8 cellular contexts compared by ENCODE assay signal in the genomic region with DNA sequence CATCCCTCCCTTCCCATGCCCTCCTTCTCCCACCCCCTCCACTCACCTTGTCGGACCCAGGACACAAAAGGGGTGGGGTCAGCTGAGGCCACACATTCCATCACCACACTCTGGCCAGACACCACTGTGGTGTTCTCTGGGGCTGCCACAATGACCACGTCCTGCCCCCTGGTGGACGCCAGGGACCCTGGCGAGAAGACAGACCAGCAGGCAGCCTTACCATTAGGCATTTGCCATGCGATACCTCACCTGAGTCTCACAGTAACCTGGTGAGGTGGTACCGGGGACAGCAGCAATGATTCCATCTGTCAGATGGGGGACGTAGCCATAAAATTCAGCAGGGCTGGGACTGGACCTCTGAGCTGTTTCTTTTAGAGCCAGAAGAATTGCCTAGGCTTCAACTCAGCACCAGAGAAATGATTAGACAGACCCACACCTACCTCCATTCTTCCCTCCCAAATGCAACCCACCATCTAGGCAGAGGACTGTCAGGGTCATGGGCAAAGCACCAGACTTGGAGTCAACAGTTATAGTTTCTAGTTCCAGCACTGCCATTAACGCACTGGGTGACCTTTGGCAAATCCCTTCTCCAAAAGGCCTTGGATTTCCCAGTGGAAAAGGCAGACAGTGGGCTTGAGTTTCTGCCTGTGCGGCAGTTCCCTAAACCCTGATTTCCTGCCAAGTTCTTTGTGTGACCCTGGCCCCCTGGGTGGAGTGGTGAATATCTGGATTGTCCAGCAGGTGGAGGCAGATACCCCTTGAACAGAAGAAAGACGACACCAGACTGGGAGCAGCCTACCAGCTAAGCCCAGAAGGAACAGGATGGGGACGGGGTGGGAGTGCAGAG. TPM values are rescaled to one million over a fixed set of nuclear protein-coding genes. Genes with fewer than 3 reads are reported as not detected.
A peak's percentile ranks its signal among the peaks of the same experiment; 100 is the strongest.
DNase-seq lines count a peak whose midpoint lies in the region; ATAC-seq and TF ChIP-seq lines count a peak whose summit lies in the region.

No MANE protein-coding gene starts in this region.

- peaks cover 18% of the 10 kb centered on the region for H3K27me3 ChIP-seq in CD4-positive, CD25-positive, alpha-beta regulatory T cell (ENCODE audit: control insufficient read depth, insufficient read depth, low read length)
- peaks cover 0 to 32% of the 10 kb centered on the region in 2 donors for H3K27me3 ChIP-seq in tibial artery

- H3K36me3 Mint-ChIP-seq in CD4-positive, CD25-positive, alpha-beta regulatory T cell, result no peaks in the 10 kb centered on the region

- no peaks in the 10 kb centered on the region for H3K9me3 ChIP-seq in CD4-positive, CD25-positive, alpha-beta regulatory T cell (ENCODE audit: control insufficient read depth in 2 of 2, low read length in 2 of 2)
- no peaks in the 10 kb centered on the region for H3K9me3 ChIP-seq in tibial artery

- intact Hi-C loops in tibial artery (cut with DNase I; ENCODE audit: low total_unique reads), result no loop called here

- H3K27ac ChIP-seq in CD4-positive, CD25-positive, alpha-beta regulatory T cell (ENCODE audit: insufficient read depth, low read length, poor library complexity, severe bottlenecking), result no peak overlapping the region
- no peak overlapping the region for H3K27ac ChIP-seq in tibial artery

- no peak overlapping the region for H3K4me3 ChIP-seq in CD4-positive, CD25-positive, alpha-beta regulatory T cell (ENCODE audit: low read depth, low read length)
- H3K4me3 ChIP-seq in tibial artery, result no peak overlapping the region

- no peak overlapping the region for H3K4me3 Mint-ChIP-seq in CD4-positive, CD25-positive, alpha-beta regulatory T cell

- H3K27me3 Mint-ChIP-seq in CD4-positive, CD25-positive, alpha-beta regulatory T cell, result peaks cover 36% of the 10 kb centered on the region

- peaks cover 0 to 12% (median 1%) of the 10 kb centered on the region in 4 donors for H3K4me1 Mint-ChIP-seq in CD4-positive, CD25-positive, alpha-beta regulatory T cell

- no peaks in the 10 kb centered on the region for H3K36me3 ChIP-seq in CD4-positive, CD25-positive, alpha-beta regulatory T cell (ENCODE audit: control insufficient read depth, insufficient read depth, low read length)
- H3K36me3 ChIP-seq in tibial artery, result no peaks in the 10 kb centered on the region

- peak; percentile 32 to 60 for ATAC-seq in CD4-positive, CD25-positive, alpha-beta regulatory T cell (ENCODE audit: low read depth in 2 of 2)
- ATAC-seq in HG02798 (IDR thresholded peaks at IDR 0.05; ENCODE audit: poor library complexity, unreplicated experiment) (peak; percentile 41), HG03571 (IDR thresholded peaks at IDR 0.05; ENCODE audit: unreplicated experiment) (no peak)

- TF ChIP-seq CTCF in tibial artery (IDR thresholded peaks at IDR 0.05), result peak; percentile 37 to 41

- H3K9me3 Mint-ChIP-seq in CD4-positive, CD25-positive, alpha-beta regulatory T cell, result no peaks in the 10 kb centered on the region

- H3K27ac Mint-ChIP-seq in CD4-positive, CD25-positive, alpha-beta regulatory T cell, result no peak overlapping the region

- H3K4me1 ChIP-seq in CD4-positive, CD25-positive, alpha-beta regulatory T cell (ENCODE audit: control insufficient read depth, insufficient read depth, low read length, poor library complexity, severe bottlenecking), result no peaks in the 10 kb centered on the region
- H3K4me1 ChIP-seq in tibial artery, result peaks cover 0 to 9% (median 3%) of the 10 kb centered on the region in 4 donors

- DNase-seq in CD4-positive, CD25-positive, alpha-beta regulatory T cell, result peak in 2 of 3 donors; percentile 16 to 49
- DNase-seq in NCI-H526 treated with DMSO at 0.1 percent for 48 hours (lab: John Stamatoyannopoulos, UW), result peak; percentile 62
- DNase-seq in activated CD4-positive, alpha-beta T cell treated with anti-CD3 and anti-CD28 coated beads, Interleukin-2, amount 50 U/mL, for 1 hour, result peak; percentile 31
- DNase-seq in epidermal melanocyte (ENCODE audit: insufficient read length, low spot score), result peak; percentile 93
- peak; percentile 51 for DNase-seq in mucosa of gallbladder (ENCODE audit: low spot score)
- DNase-seq in tibial artery, result peak in 1 of 2 donors; percentile 42

RNA-seq across cellular contexts. Expression of gene IGDCC4, which starts 21.8 kb away (rescaled TPM):
- total RNA-seq in CD4-positive, CD25-positive, alpha-beta regulatory T cell, result 0.10 TPM
- under 1 TPM in 1 of 4 donors, not detected in 3; 0.26 TPM for polyA plus RNA-seq in CD4-positive, CD25-positive, alpha-beta regulatory T cell
- 4.1 TPM for total RNA-seq in mucosa of gallbladder

RNA-seq across cellular contexts. Expression of gene IGDCC3, which starts 23.2 kb away (rescaled TPM):
- not detected for total RNA-seq in CD4-positive, CD25-positive, alpha-beta regulatory T cell
- not detected for polyA plus RNA-seq in CD4-positive, CD25-positive, alpha-beta regulatory T cell
- 0.69 TPM for total RNA-seq in mucosa of gallbladder
